Comparison of ENCODE assay signal across 8 cellular contexts in genomic region chr4:143773998-143774898, GRCh38.
DNase-seq lines count a peak whose midpoint lies in the region; ATAC-seq and TF ChIP-seq lines count a peak whose summit lies in the region.

No MANE protein-coding gene starts in this region.

- peaks cover 35% of the 10 kb centered on the region for H3K27me3 ChIP-seq in OCI-LY3 (ENCODE audit: low read depth, low read length)
- no peaks in the 10 kb centered on the region for H3K27me3 ChIP-seq in kidney epithelial cell (ENCODE audit: control insufficient read depth, insufficient read depth, low read length)

- ATAC-seq in GM19372 (IDR thresholded peaks at IDR 0.05; ENCODE audit: low read depth, unreplicated experiment) (peak; percentile 100), HG03280 (IDR thresholded peaks at IDR 0.05; ENCODE audit: unreplicated experiment) (peak; percentile 100)

- H4K20me1 ChIP-seq in OCI-LY3 (ENCODE audit: insufficient read depth, low read length) = no peaks in the 10 kb centered on the region

- no peak overlapping the region for H2AFZ ChIP-seq in OCI-LY3 (ENCODE audit: low read depth, low read length)

- H3K36me3 ChIP-seq in OCI-LY3 (replicated peaks; ENCODE audit: low read depth, low read length) = no peaks in the 10 kb centered on the region
- H3K36me3 ChIP-seq in kidney epithelial cell (ENCODE audit: control insufficient read depth, insufficient read depth, low read length) = no peaks in the 10 kb centered on the region

- H3K9ac ChIP-seq in OCI-LY3 (ENCODE audit: low read length) = no peak overlapping the region

- H3K4me3 ChIP-seq in OCI-LY3 (ENCODE audit: low read length) (peak overlapping the region; percentile 4; the same call in 1 of the 2 replicates), astrocyte of the cerebellum (ENCODE audit: low read depth, low read length) (no peak overlapping the region), kidney epithelial cell (ENCODE audit: low read depth, low read length) (no peak overlapping the region)

- TF ChIP-seq CTCF in OCI-LY3 (IDR thresholded peaks at IDR 0.05; ENCODE audit: low read depth, low read length) (peak; percentile 98), astrocyte of the cerebellum (IDR thresholded peaks at IDR 0.05; ENCODE audit: low read depth, low read length, missing control alignments) (peak; percentile 69), kidney epithelial cell (IDR thresholded peaks at IDR 0.05; ENCODE audit: insufficient read depth, low read length, poor library complexity, severe bottlenecking) (peak; percentile 83)

- no peaks in the 10 kb centered on the region for H3K79me2 ChIP-seq in OCI-LY3 (ENCODE audit: low read length)

- H3K4me1 ChIP-seq in OCI-LY3 (ENCODE audit: low read length) = peaks cover 6% of the 10 kb centered on the region

- H3K27ac ChIP-seq in OCI-LY3 (ENCODE audit: low read length) = no peak overlapping the region

- DNase-seq in EL (peak; percentile 56), astrocyte of the cerebellum (ENCODE audit: low read depth) (peak; percentile 5), kidney epithelial cell (ENCODE audit: low read depth) (peak; percentile 18), retina (no peak)
- peak; percentile 4 for DNase-seq in stimulated activated CD8-positive, alpha-beta memory T cell treated with anti-CD3 and anti-CD28 coated beads, Interleukin-15, amount 100 ng/mL, for 24 hours (ENCODE audit: low read depth)

- H3K4me2 ChIP-seq in OCI-LY3 (ENCODE audit: low read length) = peak overlapping the region; percentile 54

- in situ Hi-C loops in astrocyte of the cerebellum (cut with HindIII; ENCODE audit: low sequenced_read_pairs) = no loop called here

- H3K9me3 ChIP-seq in OCI-LY3 (ENCODE audit: insufficient read depth, low read length) = no peaks in the 10 kb centered on the region
